ENCODE assay signal across 8 cellular contexts in genomic region chr12:3753549-3754284, GRCh38. TPM values are rescaled to one million over a fixed set of nuclear protein-coding genes. Genes with fewer than 3 reads are reported as not detected.
DNase-seq lines count a peak whose midpoint lies in the region; ATAC-seq and TF ChIP-seq lines count a peak whose summit lies in the region.

No MANE protein-coding gene starts in this region.

- no peaks in the 10 kb centered on the region for H3K9me3 ChIP-seq in mammary epithelial cell (replicated peaks; ENCODE audit: insufficient read depth, low read length)

- no peak overlapping the region for H2AFZ ChIP-seq in mammary epithelial cell (ENCODE audit: low read depth, low read length)

- peaks cover 6% of the 10 kb centered on the region for H3K4me1 ChIP-seq in mammary epithelial cell (ENCODE audit: insufficient read depth, low read length)

- no peak overlapping the region for H3K4me2 ChIP-seq in mammary epithelial cell (ENCODE audit: insufficient read depth, low read depth, low read length)

- no peaks in the 10 kb centered on the region for H3K79me2 ChIP-seq in mammary epithelial cell (ENCODE audit: insufficient read depth, low read length)

- no peak for TF ChIP-seq CTCF in mammary epithelial cell (conservative IDR thresholded peaks at IDR 0.05 in 1 of 2, IDR thresholded peaks at IDR 0.05 in 1 of 2; ENCODE audit: extremely low read depth in 1 of 2, insufficient read depth in 1 of 2, low read depth in 1 of 2, low read length in 2 of 2)

- H3K27me3 ChIP-seq in mammary epithelial cell (ENCODE audit: insufficient read depth, low read length), result peaks cover 4% of the 10 kb centered on the region

- no peak for ATAC-seq in activated T-cell treated with anti-CD3 and anti-CD28 coated beads, Interleukin-2, amount 50 U/mL, for 4 hours
- ATAC-seq in left ventricle myocardium superior, result peak; percentile 73
- no peak for ATAC-seq in stimulated activated naive CD8-positive, alpha-beta T cell treated with anti-CD3 and anti-CD28 coated beads, Interleukin-15, amount 100 ng/mL, for 72 hours
- ATAC-seq in GM18909 (IDR thresholded peaks at IDR 0.05; ENCODE audit: poor library complexity, unreplicated experiment), result no peak

- peak overlapping the region; percentile 95 for H3K27ac Mint-ChIP-seq in T-helper 2 cell treated with Interferon-gamma antibody and Interleukin-4, amounts not matched to agents 5 μg/mL and 100 μg/mL, for 36 hours
- H3K27ac Mint-ChIP-seq in stimulated activated naive CD8-positive, alpha-beta T cell treated with anti-CD3 and anti-CD28 coated beads, Interleukin-15, amount 100 ng/mL, for 72 hours, result peak overlapping the region; percentile 98 to 99

- no peak for DNase-seq in activated T-cell treated with anti-CD3 and anti-CD28 coated beads, Interleukin-2, amount 50 U/mL, for 4 hours
- DNase-seq in activated T-cell treated with anti-CD3 and anti-CD28 coated beads for 4 hours (no peak), left ventricle myocardium superior (peak; percentile 42), mammary epithelial cell (no peak)
- DNase-seq in T-helper 2 cell treated with Interferon-gamma antibody and Interleukin-4, amounts not matched to agents 5 μg/mL and 100 μg/mL, for 36 hours (ENCODE audit: low spot score), result no peak
- peak in 1 of 2 donors; percentile 25 for DNase-seq in stimulated activated naive CD8-positive, alpha-beta T cell treated with anti-CD3 and anti-CD28 coated beads, Interleukin-15, amount 100 ng/mL, for 72 hours
- DNase-seq in stimulated activated naive CD4-positive, alpha-beta T cell (lab: John Stamatoyannopoulos, UW), result no peak

- dilution Hi-C loops in mammary epithelial cell (cut with HindIII; ENCODE audit: low sequenced_read_pairs), result no loop called here

- BruUV-seq in mammary epithelial cell (replicated peaks; lab: Mats Ljungman, UMichigan), result no TSS peak

- peaks cover 52% of the 10 kb centered on the region for H3K4me1 Mint-ChIP-seq in activated T-cell treated with anti-CD3 and anti-CD28 coated beads, Interleukin-2, amount 50 U/mL, for 4 hours (ENCODE audit: low read depth)
- H3K4me1 Mint-ChIP-seq in T-helper 2 cell treated with Interferon-gamma antibody and Interleukin-4, amounts not matched to agents 5 μg/mL and 100 μg/mL, for 36 hours (ENCODE audit: low read depth), result peaks cover 38% of the 10 kb centered on the region
- H3K4me1 Mint-ChIP-seq in stimulated activated naive CD8-positive, alpha-beta T cell treated with anti-CD3 and anti-CD28 coated beads, Interleukin-15, amount 100 ng/mL, for 72 hours, result peaks cover 43% of the 10 kb centered on the region

- no peaks in the 10 kb centered on the region for H3K36me3 ChIP-seq in mammary epithelial cell (ENCODE audit: insufficient read depth, low read length)

- H3K27me3 Mint-ChIP-seq in activated T-cell treated with anti-CD3 and anti-CD28 coated beads, Interleukin-2, amount 50 U/mL, for 4 hours (ENCODE audit: low read depth), result no peaks in the 10 kb centered on the region
- no peaks in the 10 kb centered on the region for H3K27me3 Mint-ChIP-seq in T-helper 2 cell treated with Interferon-gamma antibody and Interleukin-4, amounts not matched to agents 5 μg/mL and 100 μg/mL, for 36 hours (ENCODE audit: low read depth)
- H3K27me3 Mint-ChIP-seq in stimulated activated naive CD8-positive, alpha-beta T cell treated with anti-CD3 and anti-CD28 coated beads, Interleukin-15, amount 100 ng/mL, for 72 hours, result no peaks in the 10 kb centered on the region

- in situ Hi-C loops in mammary epithelial cell (cut with MboI; ENCODE audit: low sequenced_read_pairs in 2 of 2), result no loop called here

- H3K27ac ChIP-seq in mammary epithelial cell (ENCODE audit: insufficient read depth, low read depth, low read length), result no peak overlapping the region

- CTCF ChIA-PET in mammary epithelial cell (lab: Charles Lee; ENCODE audit: low non-redundant PET), result no interaction called here

- peak overlapping the region; percentile 94 for H3K4me3 Mint-ChIP-seq in activated T-cell treated with anti-CD3 and anti-CD28 coated beads, Interleukin-2, amount 50 U/mL, for 4 hours
- H3K4me3 Mint-ChIP-seq in T-helper 2 cell treated with Interferon-gamma antibody and Interleukin-4, amounts not matched to agents 5 μg/mL and 100 μg/mL, for 36 hours, result peak overlapping the region; percentile 91
- peak overlapping the region; percentile 83 to 86 for H3K4me3 Mint-ChIP-seq in stimulated activated naive CD8-positive, alpha-beta T cell treated with anti-CD3 and anti-CD28 coated beads, Interleukin-15, amount 100 ng/mL, for 72 hours

- intact Hi-C loops in left ventricle myocardium superior (cut with micrococcal nuclease) (no loop called here), mammary epithelial cell (cut with micrococcal nuclease) (no loop called here)

- H3K9ac ChIP-seq in mammary epithelial cell (ENCODE audit: insufficient read depth, low read length), result no peak overlapping the region

- peaks cover 14% of the 10 kb centered on the region for H3K36me3 Mint-ChIP-seq in activated T-cell treated with anti-CD3 and anti-CD28 coated beads, Interleukin-2, amount 50 U/mL, for 4 hours (ENCODE audit: insufficient read depth)
- peaks cover 28% of the 10 kb centered on the region for H3K36me3 Mint-ChIP-seq in T-helper 2 cell treated with Interferon-gamma antibody and Interleukin-4, amounts not matched to agents 5 μg/mL and 100 μg/mL, for 36 hours (ENCODE audit: low read depth)

- no peaks in the 10 kb centered on the region for H4K20me1 ChIP-seq in mammary epithelial cell (ENCODE audit: insufficient read depth, low read length)

- 100% methylated on average over 9 of the region's 9 CpGs for WGBS in mammary epithelial cell (ENCODE audit: low coverage, missing lambda C conversion rate)

- no peak overlapping the region for H3K4me3 ChIP-seq in mammary epithelial cell (replicated peaks in 1 of 3; ENCODE audit: insufficient read depth in 1 of 3, low read depth in 2 of 3, low read length in 3 of 3)

- H3K9me3 Mint-ChIP-seq in activated T-cell treated with anti-CD3 and anti-CD28 coated beads, Interleukin-2, amount 50 U/mL, for 4 hours, result no peaks in the 10 kb centered on the region
- no peaks in the 10 kb centered on the region for H3K9me3 Mint-ChIP-seq in T-helper 2 cell treated with Interferon-gamma antibody and Interleukin-4, amounts not matched to agents 5 μg/mL and 100 μg/mL, for 36 hours
- H3K9me3 Mint-ChIP-seq in stimulated activated naive CD8-positive, alpha-beta T cell treated with anti-CD3 and anti-CD28 coated beads, Interleukin-15, amount 100 ng/mL, for 72 hours, result peaks cover 0 to 3% of the 10 kb centered on the region in 2 donors

RNA-seq across cellular contexts. Expression of gene CRACR2A, which starts 0.8 kb away (rescaled TPM):
- 10 to 100 TPM; 31.8 to 48.0 (median 46.2) TPM for total RNA-seq in activated T-cell treated with anti-CD3 and anti-CD28 coated beads, Interleukin-2, amount 50 U/mL, for 4 hours
- total RNA-seq in left ventricle myocardium superior (2.5 TPM), mammary epithelial cell (under 1 TPM in 1 of 2 donors, not detected in 1; 0.17 TPM)
- polyA plus RNA-seq in mammary epithelial cell, result 0.10 TPM
- polyA minus RNA-seq in mammary epithelial cell, result not detected
